ENCODE assay signal across 8 cellular contexts in genomic region chr7:1533255-1533568, GRCh38. TPM values are rescaled to one million over a fixed set of nuclear protein-coding genes. Genes with fewer than 3 reads are reported as not detected.
DNase-seq lines count a peak whose midpoint lies in the region; FAIRE-seq and TF ChIP-seq lines count a peak whose summit lies in the region.

No MANE protein-coding gene starts in this region.

- H3K27ac ChIP-seq in OCI-LY7 (ENCODE audit: low read depth, low read length, poor library complexity, severe bottlenecking) (peak overlapping the region; percentile 2), parathyroid adenoma (peak overlapping the region; percentile 75)

- H3K4me3 ChIP-seq in OCI-LY7 (ENCODE audit: low read depth, low read length, poor library complexity, severe bottlenecking) = peak overlapping the region; percentile 82
- no peak overlapping the region for H3K4me3 ChIP-seq in endocrine pancreas (ENCODE audit: control insufficient read depth, insufficient read depth, low read length)
- no peak overlapping the region for H3K4me3 ChIP-seq in parathyroid adenoma (ENCODE audit: low read depth, low read length)

- peak overlapping the region; percentile 71 for H3K9ac ChIP-seq in endocrine pancreas (ENCODE audit: control insufficient read depth, insufficient read depth, low read length)
- no peak overlapping the region for H3K9ac ChIP-seq in parathyroid adenoma

- no TSS peak for BruUV-seq in OCI-LY7 (replicated peaks; lab: Mats Ljungman, UMichigan)

- FAIRE-seq in HTR-8/SVneo (lab: Jason Lieb, UNC) = no peak

- in situ Hi-C loops in G401 (cut with HindIII; ENCODE audit: low sequenced_read_pairs) = no loop called here

- peak overlapping the region; percentile 95 to 99 (median 98) for H3K27ac Mint-ChIP-seq in CD14-positive monocyte

- POLR2A ChIA-PET in OCI-LY7 (lab: Charles Lee) = no interaction called here

- H4K20me1 ChIP-seq in OCI-LY7 (ENCODE audit: insufficient read depth, low read length) = peaks cover 9% of the 10 kb centered on the region

- H2AFZ ChIP-seq in OCI-LY7 (ENCODE audit: low read length) (no peak overlapping the region), parathyroid adenoma (no peak overlapping the region)

- H3K9me3 Mint-ChIP-seq in CD14-positive monocyte = no peaks in the 10 kb centered on the region

- H3K27me3 Mint-ChIP-seq in CD14-positive monocyte (ENCODE audit: low read depth in 3 of 3) = peaks cover 0 to 4% (median 0%) of the 10 kb centered on the region in 3 donors

- peaks cover 28% of the 10 kb centered on the region for H3K4me1 Mint-ChIP-seq in CD14-positive monocyte

- no peaks in the 10 kb centered on the region for H3K27me3 ChIP-seq in endocrine pancreas (ENCODE audit: control insufficient read depth, insufficient read depth, low read length)
- no peaks in the 10 kb centered on the region for H3K27me3 ChIP-seq in parathyroid adenoma (ENCODE audit: control insufficient read depth, insufficient read depth, low read length)

- intact Hi-C loops in CD14-positive monocyte (cut with micrococcal nuclease) (loop anchor here in 1 of 2 donors (2.0 to 10.0 kb wide), 3 partner anchors 20 to 992 kb away; partner anchors contain the start of gene INTS1), OCI-LY7 (cut with micrococcal nuclease; ENCODE audit: unreplicated experiment) (no loop called here)

- peaks cover 48% of the 10 kb centered on the region for H3K79me2 ChIP-seq in OCI-LY7 (ENCODE audit: insufficient read depth, low read depth, low read length)
- H3K79me2 ChIP-seq in parathyroid adenoma = peaks cover 5% of the 10 kb centered on the region

- H3K4me1 ChIP-seq in OCI-LY7 (ENCODE audit: insufficient read depth, low read length, poor library complexity, severe bottlenecking) (peaks cover 34% of the 10 kb centered on the region), endocrine pancreas (ENCODE audit: control insufficient read depth, insufficient read depth, low read length) (no peaks in the 10 kb centered on the region), parathyroid adenoma (peaks cover 22% of the 10 kb centered on the region)

- H3K36me3 ChIP-seq in OCI-LY7 (ENCODE audit: insufficient read depth, low read length) (peaks cover 26% of the 10 kb centered on the region; the same call in 1 of the 2 replicates), endocrine pancreas (ENCODE audit: control insufficient read depth, insufficient read depth, low read length) (no peaks in the 10 kb centered on the region), parathyroid adenoma (ENCODE audit: control insufficient read depth, insufficient read depth, low read length) (no peaks in the 10 kb centered on the region)

- H3K4me3 Mint-ChIP-seq in CD14-positive monocyte = peak overlapping the region; percentile 91 to 96

- H3K9me3 ChIP-seq in OCI-LY7 (ENCODE audit: low read length) (no peaks in the 10 kb centered on the region), endocrine pancreas (ENCODE audit: control insufficient read depth, low read length) (no peaks in the 10 kb centered on the region), parathyroid adenoma (ENCODE audit: control insufficient read depth, low read length) (no peaks in the 10 kb centered on the region)

- peaks cover 2 to 21% of the 10 kb centered on the region in 2 donors for H3K36me3 Mint-ChIP-seq in CD14-positive monocyte

- DNase-seq in CD14-positive monocyte (ENCODE audit: low spot score) = no peak
- no peak for DNase-seq in OCI-LY7 (ENCODE audit: low spot score)
- DNase-seq in HTR-8/SVneo (ENCODE audit: insufficient read length, low spot score) = no peak
- DNase-seq in SHP77 treated with DMSO at 0.1 percent for 48 hours (lab: John Stamatoyannopoulos, UW) = no peak
- DNase-seq in DMS114 treated with DMSO at 0.1 percent for 48 hours (lab: John Stamatoyannopoulos, UW; ENCODE audit: unreplicated experiment) = no peak
- no peak for DNase-seq in G401 (ENCODE audit: low spot score)

- H3K4me2 ChIP-seq in OCI-LY7 (ENCODE audit: low read length) = peak overlapping the region; percentile 98
- peak overlapping the region; percentile 16 for H3K4me2 ChIP-seq in parathyroid adenoma (ENCODE audit: low read length)

- no peaks in the 10 kb centered on the region for H3K9me2 ChIP-seq in OCI-LY7 (ENCODE audit: insufficient read depth, low read length)

- CTCF ChIA-PET in OCI-LY7 (lab: Charles Lee; ENCODE audit: unreplicated experiment) = no interaction called here

- no peak for TF ChIP-seq CTCF in CD14-positive monocyte (IDR thresholded peaks at IDR 0.05)
- no peak for TF ChIP-seq CTCF in OCI-LY7 (conservative IDR thresholded peaks at IDR 0.05; ENCODE audit: low read length)
- TF ChIP-seq CTCF in parathyroid adenoma (IDR thresholded peaks at IDR 0.05) = no peak

RNA-seq across cellular contexts. Expression of gene MAFK, which starts 2.7 kb away (rescaled TPM):
- polyA plus RNA-seq in CD14-positive monocyte = under 1 TPM; 0.30 to 0.48 TPM
- 25.2 and 26.1 TPM in 2 replicates for total RNA-seq in OCI-LY7 (2014; rRNA removed; shearing (Covaris generic))
- total RNA-seq in OCI-LY7 (2022) = 32.7 and 39.0 TPM in 2 replicates
- 12.6 and 16.7 TPM in 2 replicates for total RNA-seq in G401 (2014; rRNA removed; shearing (Covaris generic))

RNA-seq across cellular contexts. Expression of gene TMEM184A, which starts 22.8 kb away (rescaled TPM):
- not detected for polyA plus RNA-seq in CD14-positive monocyte
- total RNA-seq in OCI-LY7 (2014; rRNA removed; shearing (Covaris generic)) = 0.19 and 0.77 TPM in 2 replicates
- not detected in 2 replicates for total RNA-seq in OCI-LY7 (2022)
- total RNA-seq in G401 (2014; rRNA removed; shearing (Covaris generic)) = 0.49 and 1.8 TPM in 2 replicates

RNA-seq across cellular contexts. Expression of gene INTS1, which starts 29.0 kb away (rescaled TPM):
- 1 to 10 TPM; 5.5 to 7.3 TPM for polyA plus RNA-seq in CD14-positive monocyte
- 61.5 and 83.6 TPM in 2 replicates for total RNA-seq in OCI-LY7 (2014; rRNA removed; shearing (Covaris generic))
- 187 and 188 TPM in 2 replicates for total RNA-seq in OCI-LY7 (2022)
- 96.8 and 104 TPM in 2 replicates for total RNA-seq in G401 (2014; rRNA removed; shearing (Covaris generic))

RNA-seq across cellular contexts. Expression of gene PSMG3, which starts 36.6 kb away (rescaled TPM):
- 10 to 100 TPM; 34.5 to 38.8 TPM for polyA plus RNA-seq in CD14-positive monocyte
- total RNA-seq in OCI-LY7 (2014; rRNA removed; shearing (Covaris generic)) = 128 and 129 TPM in 2 replicates
- total RNA-seq in OCI-LY7 (2022) = 55.1 and 63.7 TPM in 2 replicates
- 97.4 and 104 TPM in 2 replicates for total RNA-seq in G401 (2014; rRNA removed; shearing (Covaris generic))
